21 cellular contexts compared by ENCODE assay signal in the genomic region with DNA sequence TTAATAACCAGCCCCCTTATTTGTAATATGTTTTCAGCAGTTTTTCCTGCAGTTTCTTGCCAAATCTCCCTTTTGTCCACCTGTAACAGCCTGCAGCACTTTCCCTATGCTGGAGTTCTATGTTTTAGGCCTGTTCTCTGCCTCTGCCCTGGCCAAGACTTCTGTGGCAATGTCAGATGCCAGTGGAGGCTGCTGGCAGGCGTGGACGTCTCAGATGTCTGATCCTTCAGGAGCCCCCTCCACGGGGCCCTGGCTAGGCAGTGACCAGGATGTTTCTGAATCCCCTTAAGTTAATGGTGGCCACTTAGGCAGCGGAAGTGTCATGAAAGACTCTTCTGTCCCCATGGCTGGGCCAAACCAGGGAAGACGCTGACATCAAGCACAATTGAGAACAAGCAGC. TPM values are rescaled to one million over a fixed set of nuclear protein-coding genes. Genes with fewer than 3 reads are reported as not detected.
A peak's percentile ranks its signal among the peaks of the same experiment; 100 is the strongest.
DNase-seq lines count a peak whose midpoint lies in the region; ATAC-seq, FAIRE-seq and TF ChIP-seq lines count a peak whose summit lies in the region.
"Had no signal": no experiment of that assay in that cellular context is flagged by ENCODE, and none has a peak within 500 bp of the region (broad histone marks: within the 10 kb centered on the region; RNA-seq: fewer than 3 reads in every experiment).

No MANE protein-coding gene starts in this region.

- H2AFZ ChIP-seq in PC-9 (no peak overlapping the region), neural progenitor cell (replicated peaks) (no peak overlapping the region)

- no peaks in the 10 kb centered on the region for H3K9me2 ChIP-seq in PC-9 (ENCODE audit: insufficient read depth)

- ATAC-seq in A549 = no peak
- ATAC-seq in HG02981 (IDR thresholded peaks at IDR 0.05; ENCODE audit: unreplicated experiment) = no peak
- ATAC-seq: HCT116, PC-3 had no signal

- intact Hi-C loops in PC-9 (cut with micrococcal nuclease; ENCODE audit: unreplicated experiment) = no loop called here
- intact Hi-C loops in dendritic cell treated with granulocyte-macrophage colony-stimulating factor and Interleukin-4, amounts not matched to agents 40 ng/mL and 50 ng/mL, for 4 days (cut with micrococcal nuclease) = no loop called here

- H3K4me1 ChIP-seq in A549 (peaks cover 66% of the 10 kb centered on the region), PC-9 (replicated peaks; ENCODE audit: insufficient read depth) (peaks cover 20% of the 10 kb centered on the region), neural progenitor cell (peaks cover 10% of the 10 kb centered on the region)

- H3K4me2 ChIP-seq in A549 = peak overlapping the region; percentile 3; the same call in 1 of the 3 replicates
- H3K4me2 ChIP-seq in PC-9 = no peak overlapping the region
- H3K4me2 ChIP-seq in neural progenitor cell = no peak overlapping the region
- H3K4me2 ChIP-seq: BLaER1 treated with 17β-estradiol and CSF1 and Interleukin-3, amounts not matched to agents 10 nM and 100 nM had no signal

- no peaks in the 10 kb centered on the region for H3K27me3 ChIP-seq in PC-9 (ENCODE audit: insufficient read depth, low read depth)
- no peaks in the 10 kb centered on the region for H3K27me3 ChIP-seq in neural progenitor cell
- H3K27me3 ChIP-seq: BLaER1 treated with 17β-estradiol and CSF1 and Interleukin-3, amounts not matched to agents 10 nM and 100 nM had no signal

- no peak for FAIRE-seq in A549 (lab: Jason Lieb, UNC)

- peaks cover 9% of the 10 kb centered on the region; the same call in 1 of the 2 replicates for H3F3A ChIP-seq in PC-9 (ENCODE audit: insufficient read depth, low read depth)
- peaks cover 10% of the 10 kb centered on the region for H3F3A ChIP-seq in neural progenitor cell (ENCODE audit: low read depth)

- no peak for TF ChIP-seq RAD21 in A549 (conservative IDR thresholded peaks at IDR 0.05 in 1 of 2, IDR thresholded peaks at IDR 0.05 in 1 of 2)

- H3K9ac ChIP-seq in neural progenitor cell = no peak overlapping the region
- H3K9ac ChIP-seq: BLaER1 treated with 17β-estradiol and CSF1 and Interleukin-3, amounts not matched to agents 10 nM and 100 nM had no signal

- peaks cover 60% of the 10 kb centered on the region for H3K79me2 ChIP-seq in PC-9 (ENCODE audit: low read depth)
- peaks cover 91% of the 10 kb centered on the region for H3K79me2 ChIP-seq in neural progenitor cell (ENCODE audit: low read depth)

- H4K20me1 ChIP-seq in PC-9 (ENCODE audit: insufficient read depth) (no peaks in the 10 kb centered on the region), neural progenitor cell (ENCODE audit: low read depth) (peaks cover 7% of the 10 kb centered on the region)

- no peaks in the 10 kb centered on the region for H3K27me3 Mint-ChIP-seq in dendritic cell treated with granulocyte-macrophage colony-stimulating factor and Interleukin-4, amounts not matched to agents 40 ng/mL and 50 ng/mL, for 4 days
- peaks cover 9% of the 10 kb centered on the region for H3K27me3 Mint-ChIP-seq in neural progenitor cell (ENCODE audit: insufficient read depth, low read depth)
- H3K27me3 Mint-ChIP-seq: CD8-positive, alpha-beta memory T cell had no signal

- H3K36me3 Mint-ChIP-seq in dendritic cell treated with granulocyte-macrophage colony-stimulating factor and Interleukin-4, amounts not matched to agents 40 ng/mL and 50 ng/mL, for 4 days (ENCODE audit: low read depth) = peaks cover 7% of the 10 kb centered on the region
- H3K36me3 Mint-ChIP-seq in neural progenitor cell = peaks cover 9% of the 10 kb centered on the region

- H3K27ac ChIP-seq in A549 = peak overlapping the region; percentile 8 to 56; a peak in 3 of 6 replicates
- peak overlapping the region; percentile 42 for H3K27ac ChIP-seq in PC-9
- peak overlapping the region; percentile 67 for H3K27ac ChIP-seq in neural progenitor cell
- H3K27ac ChIP-seq: BLaER1 treated with 17β-estradiol and CSF1 and Interleukin-3, amounts not matched to agents 10 nM and 100 nM had no signal

- H3K9me3 ChIP-seq in A549 (no peaks in the 10 kb centered on the region), PC-9 (ENCODE audit: insufficient read depth, low read depth) (no peaks in the 10 kb centered on the region), neural progenitor cell (ENCODE audit: low read depth) (no peaks in the 10 kb centered on the region)

- no peak for TF ChIP-seq POLR2A in A549 (IDR thresholded peaks at IDR 0.05; ENCODE audit: low read length)

- peaks cover 42% of the 10 kb centered on the region for H3K4me1 Mint-ChIP-seq in dendritic cell treated with granulocyte-macrophage colony-stimulating factor and Interleukin-4, amounts not matched to agents 40 ng/mL and 50 ng/mL, for 4 days (ENCODE audit: low read depth)
- H3K4me1 Mint-ChIP-seq in neural progenitor cell = peaks cover 18% of the 10 kb centered on the region

- POLR2A ChIA-PET in A549 (lab: Yijun Ruan, JAX) (no interaction called here), PC-9 (lab: Charles Lee; ENCODE audit: unreplicated experiment) (no interaction called here)

- no TSS peak for BruUV-seq in PC-9 (replicated peaks; lab: Mats Ljungman, UMichigan)

- H3K36me3 ChIP-seq in PC-9 (ENCODE audit: low read depth) (no peaks in the 10 kb centered on the region), neural progenitor cell (no peaks in the 10 kb centered on the region)

- DNase-seq in A549 (ENCODE audit: low read depth in 1 of 2, low spot score in 1 of 2) (no peak), PC-9 (no peak), neural progenitor cell (ENCODE audit: low spot score) (no peak), inferior parietal cortex (ENCODE audit: extremely low spot score) (no peak), kidney glomerular epithelial cell (lab: John Stamatoyannopoulos, UW) (no peak), SKM-1 (lab: John Stamatoyannopoulos, UW; ENCODE audit: unreplicated experiment) (no peak)
- DNase-seq: CD8-positive, alpha-beta memory T cell; DMS79 treated with DMSO at 0.1 percent for 48 hours; KBM-7; NCI-H1436 treated with DMSO at 0.1 percent for 48 hours; NCI-H2029 treated with DMSO at 0.1 percent for 48 hours; NCI-H2171 treated with DMSO at 0.1 percent for 48 hours; NCI-H446 treated with DMSO at 0.1 percent for 48 hours; NK-92 treated with Interleukin-12 subunit alpha and Interleukin-12 subunit beta, amount 100 ng/mL, for 24 hours; PC-3 had no signal

- TF ChIP-seq EP300 in A549 (IDR thresholded peaks at IDR 0.05) = no peak

- no peaks in the 10 kb centered on the region for H3K9me3 Mint-ChIP-seq in dendritic cell treated with granulocyte-macrophage colony-stimulating factor and Interleukin-4, amounts not matched to agents 40 ng/mL and 50 ng/mL, for 4 days
- no peaks in the 10 kb centered on the region for H3K9me3 Mint-ChIP-seq in neural progenitor cell

- H3K27ac Mint-ChIP-seq in dendritic cell treated with granulocyte-macrophage colony-stimulating factor and Interleukin-4, amounts not matched to agents 40 ng/mL and 50 ng/mL, for 4 days = peak overlapping the region; percentile 96
- H3K27ac Mint-ChIP-seq in neural progenitor cell = no peak overlapping the region
- H3K27ac Mint-ChIP-seq: CD8-positive, alpha-beta memory T cell had no signal

- H3K4me3 ChIP-seq in A549 = no peak overlapping the region
- no peak overlapping the region for H3K4me3 ChIP-seq in PC-9
- no peak overlapping the region for H3K4me3 ChIP-seq in neural progenitor cell
- H3K4me3 ChIP-seq: BLaER1 treated with 17β-estradiol and CSF1 and Interleukin-3, amounts not matched to agents 10 nM and 100 nM had no signal

- CTCF ChIA-PET in A549 (lab: Yijun Ruan, JAX) (interaction anchor here (1.6 to 5.4 kb wide), 2 partner anchors 16 to 45 kb away, joined by 5 to 40 read pairs; no protein-coding TSS in a partner anchor), PC-9 (lab: Charles Lee) (no interaction called here)

- 89% methylated on average over 5 of the region's 5 CpGs for WGBS in A549 (ENCODE audit: missing lambda C conversion rate)

- TF ChIP-seq CTCF in A549 (IDR thresholded peaks at IDR 0.05) = no peak
- TF ChIP-seq CTCF in PC-9 (conservative IDR thresholded peaks at IDR 0.05) = no peak
- no peak for TF ChIP-seq CTCF in neural progenitor cell (IDR thresholded peaks at IDR 0.05)

- H3K4me3 Mint-ChIP-seq in dendritic cell treated with granulocyte-macrophage colony-stimulating factor and Interleukin-4, amounts not matched to agents 40 ng/mL and 50 ng/mL, for 4 days = no peak overlapping the region
- no peak overlapping the region for H3K4me3 Mint-ChIP-seq in neural progenitor cell
- H3K4me3 Mint-ChIP-seq: CD8-positive, alpha-beta memory T cell had no signal

TF ChIP-seq in A549, 52 proteins besides CTCF, POLR2A, EP300 and RAD21 (continues in another document):
- no peak for TF ChIP-seq FOSB (CRISPR knock-in tag; IDR thresholded peaks at IDR 0.05)
- TF ChIP-seq, protein P1, sequence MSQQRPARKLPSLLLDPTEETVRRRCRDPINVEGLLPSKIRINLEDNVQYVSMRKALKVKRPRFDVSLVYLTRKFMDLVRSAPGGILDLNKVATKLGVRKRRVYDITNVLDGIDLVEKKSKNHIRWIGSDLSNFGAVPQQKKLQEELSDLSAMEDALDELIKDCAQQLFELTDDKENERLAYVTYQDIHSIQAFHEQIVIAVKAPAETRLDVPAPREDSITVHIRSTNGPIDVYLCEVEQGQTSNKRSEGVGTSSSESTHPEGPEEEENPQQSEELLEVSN (IDR thresholded peaks at IDR 0.05; ENCODE audit: borderline replicate concordance, low read depth) = no peak
- no peak for TF ChIP-seq MAZ (IDR thresholded peaks at IDR 0.05; ENCODE audit: borderline replicate concordance, low read depth, low read length)
- TF ChIP-seq TFCP2L1 (CRISPR knock-in tag; IDR thresholded peaks at IDR 0.05) = no peak
- TF ChIP-seq, protein P2, sequence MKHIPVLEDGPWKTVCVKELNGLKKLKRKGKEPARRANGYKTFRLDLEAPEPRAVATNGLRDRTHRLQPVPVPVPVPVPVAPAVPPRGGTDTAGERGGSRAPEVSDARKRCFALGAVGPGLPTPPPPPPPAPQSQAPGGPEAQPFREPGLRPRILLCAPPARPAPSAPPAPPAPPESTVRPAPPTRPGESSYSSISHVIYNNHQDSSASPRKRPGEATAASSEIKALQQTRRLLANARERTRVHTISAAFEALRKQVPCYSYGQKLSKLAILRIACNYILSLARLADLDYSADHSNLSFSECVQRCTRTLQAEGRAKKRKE (CRISPR knock-in tag; IDR thresholded peaks at IDR 0.05; ENCODE audit: low read depth) = no peak

RNA-seq across cellular contexts. Expression of a gene that starts 40.8 kb away (rescaled TPM):
- 28.9 and 47.8 TPM in 2 replicates for polyA plus RNA-seq in A549 (2011; rRNA removed)
- polyA plus RNA-seq in A549 (2012; cell fraction: cytosol; rRNA removed) = 27.9 and 36.2 TPM in 2 replicates
- 73.6 and 96.7 TPM in 2 replicates for polyA plus RNA-seq in A549 (2012; cell fraction: nucleus; rRNA removed)
- 50.6 to 55.4 TPM (median 53.9 TPM) in 3 replicates for polyA plus RNA-seq in A549 (2017; fragmentation: RNase III; extraction: RNeasy Plus Mini Kit Qiagen cat#74134 plus additional on column Dnase treatment)
- 156 and 168 TPM in 2 replicates for polyA minus RNA-seq in A549 (2011; rRNA and poly(A)+ RNA removed)
- 53.4 and 55.2 TPM in 2 replicates for total RNA-seq in PC-9 (2021)
- 19.2 and 27.0 TPM in 2 replicates for total RNA-seq in neural progenitor cell (ENCODE audit: low replicate concordance)

RNA-seq across cellular contexts. Expression of a gene that starts 41.4 kb away (rescaled TPM):
- polyA plus RNA-seq in A549 (2011; rRNA removed) (not detected in 2 replicates), A549 (2017; fragmentation: RNase III; extraction: RNeasy Plus Mini Kit Qiagen cat#74134 plus additional on column Dnase treatment) (not detected in 3 replicates)
- polyA plus RNA-seq in A549 (2012; cell fraction: cytosol; rRNA removed) = not detected in 2 replicates
- polyA plus RNA-seq in A549 (2012; cell fraction: nucleus; rRNA removed) = not detected in 2 replicates
- not detected in 2 replicates for polyA minus RNA-seq in A549 (2011; rRNA and poly(A)+ RNA removed)
- total RNA-seq in PC-9 (2021) (not detected in 2 replicates), neural progenitor cell (ENCODE audit: low replicate concordance) (not detected in 2 replicates)
- total RNA-seq: A172; CD8-positive, alpha-beta memory T cell; G401; PC-3 had no signal
- polyA plus RNA-seq: CD8-positive, alpha-beta memory T cell had no signal
